11 cellular contexts compared by ENCODE assay signal in genomic region chr6:108732101-108732870, GRCh38.
DNase-seq lines count a peak whose midpoint lies in the region; ATAC-seq and TF ChIP-seq lines count a peak whose summit lies in the region.
"Had no signal": no experiment of that assay in that cellular context is flagged by ENCODE, and none has a peak within 500 bp of the region (broad histone marks: within the 10 kb centered on the region; RNA-seq: fewer than 3 reads in every experiment).

No MANE protein-coding gene starts in this region.

- no peaks in the 10 kb centered on the region for H3K36me3 ChIP-seq in RWPE2 (ENCODE audit: low read depth)
- no peaks in the 10 kb centered on the region for H3K36me3 ChIP-seq in gastroesophageal sphincter
- H3K36me3 ChIP-seq: adrenal gland had no signal

- H3K27me3 ChIP-seq in RWPE2 (ENCODE audit: insufficient read depth, poor library complexity, severe bottlenecking) (no peaks in the 10 kb centered on the region), gastroesophageal sphincter (no peaks in the 10 kb centered on the region)

- 90 to 93% methylated on average over 2 to 4 of the region's 16 CpGs for WGBS in gastroesophageal sphincter (ENCODE audit: low coverage in 1 of 2), 2 donors

- ATAC-seq in RWPE2 (ENCODE audit: low read depth), result peak; percentile 83
- ATAC-seq in gastroesophageal sphincter, result peak; percentile 23
- ATAC-seq in HG02852 (IDR thresholded peaks at IDR 0.05; ENCODE audit: unreplicated experiment), result no peak

- H3K27ac ChIP-seq in RWPE2 (ENCODE audit: poor library complexity, severe bottlenecking) (peak overlapping the region; percentile 58), gastroesophageal sphincter (no peak overlapping the region)
- H3K27ac ChIP-seq: adrenal gland had no signal

- DNase-seq in HK-2 (ENCODE audit: unreplicated experiment), result peak; percentile 10
- peak; percentile 76 for DNase-seq in RWPE2 (ENCODE audit: low spot score)
- DNase-seq in stromal cell of bone marrow (ENCODE audit: low read depth), result peak; percentile 47
- DNase-seq in middle frontal gyrus (ENCODE audit: extremely low spot score, low spot score), result no peak
- DNase-seq in COLO668 (lab: John Stamatoyannopoulos, UW; ENCODE audit: unreplicated experiment), result no peak
- DNase-seq: activated CD8-positive, alpha-beta memory T cell treated with anti-CD3 and anti-CD28 coated beads, Interleukin-2, amount 50 U/mL, for 4 hours; adrenal gland; DMS153; KBM-7 had no signal

- H3K4me3 ChIP-seq in RWPE2 (ENCODE audit: severe bottlenecking) (no peak overlapping the region), gastroesophageal sphincter (no peak overlapping the region)
- H3K4me3 ChIP-seq: adrenal gland had no signal

- TF ChIP-seq CTCF in RWPE2 (IDR thresholded peaks at IDR 0.05; ENCODE audit: poor library complexity, severe bottlenecking), result no peak
- no peak for TF ChIP-seq CTCF in gastroesophageal sphincter (IDR thresholded peaks at IDR 0.05)

- H3K9me3 ChIP-seq in RWPE2 (ENCODE audit: severe bottlenecking) (no peaks in the 10 kb centered on the region), gastroesophageal sphincter (no peaks in the 10 kb centered on the region)
- H3K9me3 ChIP-seq: adrenal gland had no signal

- no peak for TF ChIP-seq POLR2A in gastroesophageal sphincter (IDR thresholded peaks at IDR 0.05)

- no peak for TF ChIP-seq EP300 in gastroesophageal sphincter (IDR thresholded peaks at IDR 0.05)

- H3K4me1 ChIP-seq in RWPE2 (ENCODE audit: insufficient read depth, poor library complexity, severe bottlenecking) (peaks cover 39% of the 10 kb centered on the region), gastroesophageal sphincter (no peaks in the 10 kb centered on the region)
- H3K4me1 ChIP-seq: adrenal gland had no signal

Comparison
In these comparisons a context has a peak if more than half of its experiments do, and no peak if none do; other contexts are left out.
1. DNase-seq: peak in HK-2 (single experiment), RWPE2 (single experiment) and stromal cell of bone marrow (single experiment); none in middle frontal gyrus (single experiment) and COLO668 (single experiment).